21 cellular contexts compared by ENCODE assay signal in genomic region chr17:67165201-67165600, GRCh38.
DNase-seq lines count a peak whose midpoint lies in the region; ATAC-seq and TF ChIP-seq lines count a peak whose summit lies in the region.
"Had no signal": no experiment of that assay in that cellular context is flagged by ENCODE, and none has a peak within 500 bp of the region (broad histone marks: within the 10 kb centered on the region; RNA-seq: fewer than 3 reads in every experiment).

No MANE protein-coding gene starts in this region.

- peaks cover 0 to 84% of the 10 kb centered on the region in 2 donors for H3K36me3 ChIP-seq in left lung
- H3K36me3 ChIP-seq in SK-N-SH (replicated peaks in 1 of 2; ENCODE audit: control insufficient read depth in 1 of 2, insufficient read depth in 2 of 2, low read length in 1 of 2), result peaks cover 62 to 63% of the 10 kb centered on the region in 2 experiments

- H3K4me1 Mint-ChIP-seq in chondrocyte (ENCODE audit: low read depth), result peaks cover 13% of the 10 kb centered on the region
- no peaks in the 10 kb centered on the region for H3K4me1 Mint-ChIP-seq in activated CD8-positive, alpha-beta memory T cell treated with anti-CD3 and anti-CD28 coated beads, Interleukin-2, amount 10 ng/mL, durations not matched to agents 7 days and 5 days
- H3K4me1 Mint-ChIP-seq: activated B cell treated with CpG ODN at 0.5 μM for 24 hours; stimulated activated memory B cell treated with anti-CD40 and anti-IgM and Interleukin-4, amounts not matched to agents 10 μg/mL and 1 μg/mL and 100 μg/mL, for 72 hours had no signal

- no peak overlapping the region for H3K4me3 Mint-ChIP-seq in chondrocyte (ENCODE audit: unreplicated experiment)
- no peak overlapping the region for H3K4me3 Mint-ChIP-seq in activated CD8-positive, alpha-beta memory T cell treated with anti-CD3 and anti-CD28 coated beads, Interleukin-2, amount 10 ng/mL, durations not matched to agents 7 days and 5 days
- H3K4me3 Mint-ChIP-seq: activated B cell treated with CpG ODN at 0.5 μM for 24 hours; stimulated activated memory B cell treated with anti-CD40 and anti-IgM and Interleukin-4, amounts not matched to agents 10 μg/mL and 1 μg/mL and 100 μg/mL, for 72 hours; T-helper 1 cell treated with Interleukin-12 subunit alpha and Interleukin-12 subunit beta and Interleukin-4 antibody, amounts not matched to agents 30 μg/mL and 1 μg/mL, for 36 hours had no signal

- peaks cover 16% of the 10 kb centered on the region for H3K36me3 Mint-ChIP-seq in chondrocyte (ENCODE audit: low read depth)
- H3K36me3 Mint-ChIP-seq in activated CD8-positive, alpha-beta memory T cell treated with anti-CD3 and anti-CD28 coated beads, Interleukin-2, amount 10 ng/mL, durations not matched to agents 7 days and 5 days, result peaks cover 30% of the 10 kb centered on the region

- TF ChIP-seq RAD21 in SK-N-SH (IDR thresholded peaks at IDR 0.05; ENCODE audit: low read length), result no peak

- no peak overlapping the region for H3K4me3 ChIP-seq in left lung
- H3K4me3 ChIP-seq in SK-N-SH (ENCODE audit: low read depth in 2 of 2, low read length in 1 of 2), result no peak overlapping the region
- H3K4me3 ChIP-seq: BLaER1, Peyer's patch had no signal

- TF ChIP-seq EP300 in SK-N-SH (IDR thresholded peaks at IDR 0.05; ENCODE audit: borderline replicate concordance in 1 of 2, low read depth in 1 of 2, low read length in 1 of 2), result no peak

- CTCF ChIA-PET in SK-N-SH (lab: Yijun Ruan, JAX), result interaction anchor here (0.8 to 1.3 kb wide), 2 partner anchors 37 to 437 kb away, joined by 3 to 5 read pairs; no protein-coding TSS in a partner anchor
- CTCF ChIA-PET in activated CD8-positive, alpha-beta memory T cell treated with anti-CD3 and anti-CD28 coated beads, Interleukin-2, amount 10 ng/mL, durations not matched to agents 7 days and 5 days (lab: Charles Lee), result no interaction called here

- H2AFZ ChIP-seq in SK-N-SH (ENCODE audit: low read depth), result no peak overlapping the region

- H4K20me1 ChIP-seq in SK-N-SH (ENCODE audit: insufficient read depth), result no peaks in the 10 kb centered on the region
- H4K20me1 ChIP-seq: BLaER1 had no signal

- H3K27ac ChIP-seq in left lung (peak overlapping the region; percentile 23 to 74), substantia nigra (ENCODE audit: low read depth, low read length, poor library complexity, severe bottlenecking) (peak overlapping the region; percentile 28), SK-N-SH (ENCODE audit: low read depth in 2 of 2, low read length in 1 of 2) (peak overlapping the region in 1 of 2 experiments; percentile 47; a peak in 2 of 4 replicates)
- H3K27ac ChIP-seq: BLaER1, Peyer's patch had no signal

- intact Hi-C loops in left lung (cut with DNase I), result no loop called here

- H3F3A ChIP-seq in SK-N-SH (replicated peaks; ENCODE audit: insufficient read depth), result no peaks in the 10 kb centered on the region

- H3K9me2 ChIP-seq in SK-N-SH, result no peaks in the 10 kb centered on the region

- DNase-seq in NOMO-1 (lab: John Stamatoyannopoulos, UW; ENCODE audit: unreplicated experiment in 2 of 2), result peak; percentile 84 to 93
- no peak for DNase-seq in chondrocyte (ENCODE audit: low spot score)
- DNase-seq in left lung, result peak in 1 of 2 donors; percentile 66
- peak in 4 of 49 donors; percentile 1 to 6 (median 4) for DNase-seq in substantia nigra (lab: John Stamatoyannopoulos, UW)
- no peak for DNase-seq in SK-N-SH
- no peak for DNase-seq in activated naive CD4-positive, alpha-beta T cell (lab: John Stamatoyannopoulos, UW)
- no peak for DNase-seq in activated CD8-positive, alpha-beta memory T cell treated with anti-CD3 and anti-CD28 coated beads, Interleukin-2, amount 10 ng/mL, durations not matched to agents 7 days and 5 days
- DNase-seq: activated B cell treated with CpG ODN at 0.5 μM for 24 hours, cerebellar nuclear complex, foreskin melanocyte, HCEC 1CT, NCI-H1048, NCI-H2107, NCI-H748 treated with DMSO at 0.1 percent for 48 hours, Peyer's patch, small intestine had no signal

- TF ChIP-seq CTCF in chondrocyte (IDR thresholded peaks at IDR 0.05) (no peak), left lung (IDR thresholded peaks at IDR 0.05) (no peak), SK-N-SH (IDR thresholded peaks at IDR 0.05) (no peak)

- no peak overlapping the region for H3K9ac ChIP-seq in SK-N-SH
- H3K9ac ChIP-seq: BLaER1 had no signal

- ATAC-seq in left lung, result peak; percentile 89
- ATAC-seq in HG02759 (IDR thresholded peaks at IDR 0.05; ENCODE audit: unreplicated experiment), result no peak
- ATAC-seq in activated CD8-positive, alpha-beta memory T cell treated with anti-CD3 and anti-CD28 coated beads, Interleukin-2, amount 10 ng/mL, durations not matched to agents 7 days and 5 days, result no peak
- ATAC-seq: stimulated activated memory B cell treated with anti-CD40 and anti-IgM and Interleukin-4, amounts not matched to agents 10 μg/mL and 1 μg/mL and 100 μg/mL, for 72 hours had no signal

- no peak overlapping the region for H3K4me2 ChIP-seq in SK-N-SH
- H3K4me2 ChIP-seq: BLaER1 had no signal

- no peaks in the 10 kb centered on the region for H3K9me3 Mint-ChIP-seq in chondrocyte (ENCODE audit: low read depth)
- H3K9me3 Mint-ChIP-seq in activated CD8-positive, alpha-beta memory T cell treated with anti-CD3 and anti-CD28 coated beads, Interleukin-2, amount 10 ng/mL, durations not matched to agents 7 days and 5 days (ENCODE audit: low read depth), result no peaks in the 10 kb centered on the region
- H3K9me3 Mint-ChIP-seq: activated B cell treated with CpG ODN at 0.5 μM for 24 hours; activated T-helper 2 cell treated with anti-CD3 and anti-CD28 coated beads, Interferon-gamma antibody, Interleukin-2, Interleukin-4, amounts not matched to agents 10 μg/mL and 5 μg/mL and 100 μg/mL, durations not matched to agents 14 hours and 24 hours and 36 hours; stimulated activated memory B cell treated with anti-CD40 and anti-IgM and Interleukin-4, amounts not matched to agents 10 μg/mL and 1 μg/mL and 100 μg/mL, for 72 hours; T-helper 1 cell treated with Interleukin-12 subunit alpha and Interleukin-12 subunit beta and Interleukin-4 antibody, amounts not matched to agents 30 μg/mL and 1 μg/mL, for 36 hours had no signal

- H3K27ac Mint-ChIP-seq in chondrocyte (ENCODE audit: unreplicated experiment), result peak overlapping the region; percentile 20
- H3K27ac Mint-ChIP-seq in activated CD8-positive, alpha-beta memory T cell treated with anti-CD3 and anti-CD28 coated beads, Interleukin-2, amount 10 ng/mL, durations not matched to agents 7 days and 5 days, result no peak overlapping the region
- H3K27ac Mint-ChIP-seq: activated B cell treated with CpG ODN at 0.5 μM for 24 hours; activated T-helper 2 cell treated with anti-CD3 and anti-CD28 coated beads, Interferon-gamma antibody, Interleukin-2, Interleukin-4, amounts not matched to agents 10 μg/mL and 5 μg/mL and 100 μg/mL, durations not matched to agents 14 hours and 24 hours and 36 hours; stimulated activated memory B cell treated with anti-CD40 and anti-IgM and Interleukin-4, amounts not matched to agents 10 μg/mL and 1 μg/mL and 100 μg/mL, for 72 hours; T-helper 1 cell treated with Interleukin-12 subunit alpha and Interleukin-12 subunit beta and Interleukin-4 antibody, amounts not matched to agents 30 μg/mL and 1 μg/mL, for 36 hours had no signal

- no peaks in the 10 kb centered on the region for H3K9me3 ChIP-seq in left lung
- no peaks in the 10 kb centered on the region for H3K9me3 ChIP-seq in SK-N-SH
- H3K9me3 ChIP-seq: BLaER1, Peyer's patch had no signal

- no peaks in the 10 kb centered on the region for H3K27me3 Mint-ChIP-seq in chondrocyte (ENCODE audit: low read depth)
- no peaks in the 10 kb centered on the region for H3K27me3 Mint-ChIP-seq in activated CD8-positive, alpha-beta memory T cell treated with anti-CD3 and anti-CD28 coated beads, Interleukin-2, amount 10 ng/mL, durations not matched to agents 7 days and 5 days
- H3K27me3 Mint-ChIP-seq: activated B cell treated with CpG ODN at 0.5 μM for 24 hours; stimulated activated memory B cell treated with anti-CD40 and anti-IgM and Interleukin-4, amounts not matched to agents 10 μg/mL and 1 μg/mL and 100 μg/mL, for 72 hours had no signal

- POLR2A ChIA-PET in SK-N-SH (lab: Yijun Ruan, JAX), result interaction anchor here (1.2 kb wide), 1 partner anchor 145 kb away, joined by 3 read pairs; no protein-coding TSS in a partner anchor

- 95% methylated on average over 6 of the region's 6 CpGs for WGBS in SK-N-SH (ENCODE audit: low lambda C conversion rate)

- peaks cover 0 to 14% of the 10 kb centered on the region in 2 donors for H3K4me1 ChIP-seq in left lung
- peaks cover 0 to 16% of the 10 kb centered on the region in 2 experiments; a peak in 2 of 4 replicates for H3K4me1 ChIP-seq in SK-N-SH (ENCODE audit: control insufficient read depth in 1 of 2, insufficient read depth in 2 of 2, low read depth in 1 of 2, low read length in 1 of 2)
- H3K4me1 ChIP-seq: BLaER1, Peyer's patch had no signal

- H3K79me2 ChIP-seq in SK-N-SH (ENCODE audit: insufficient read depth), result no peaks in the 10 kb centered on the region

- H3K27me3 ChIP-seq in left lung, result no peaks in the 10 kb centered on the region
- no peaks in the 10 kb centered on the region for H3K27me3 ChIP-seq in SK-N-SH (ENCODE audit: insufficient read depth)
- H3K27me3 ChIP-seq: BLaER1, Peyer's patch had no signal

TF ChIP-seq in SK-N-SH, 30 proteins besides CTCF, POLR2A, EP300 and RAD21 (continues in another document):
- TF ChIP-seq FOXJ3 (CRISPR knock-in tag; IDR thresholded peaks at IDR 0.05), result no peak
- TF ChIP-seq JUND (IDR thresholded peaks at IDR 0.05), result no peak
- no peak for TF ChIP-seq USF2 (IDR thresholded peaks at IDR 0.05; ENCODE audit: borderline replicate concordance, low read depth, low read length)
- TF ChIP-seq MXI1 (IDR thresholded peaks at IDR 0.05; ENCODE audit: low read depth, low read length), result no peak
- TF ChIP-seq MEF2A (IDR thresholded peaks at IDR 0.05; ENCODE audit: borderline replicate concordance, low read depth), result no peak

Comparison
In these comparisons a context has a peak if more than half of its experiments do, and no peak if none do; other contexts are left out.
1. DNase-seq: peak in NOMO-1 (2 of 2); none in chondrocyte (single experiment), SK-N-SH (single experiment), activated naive CD4-positive, alpha-beta T cell (0 of 4) and activated CD8-positive, alpha-beta memory T cell treated with anti-CD3 and anti-CD28 coated beads, Interleukin-2, amount 10 ng/mL, durations not matched to agents 7 days and 5 days (single experiment).